ENCODE assay signal across 1 cellular context in the genomic region with DNA sequence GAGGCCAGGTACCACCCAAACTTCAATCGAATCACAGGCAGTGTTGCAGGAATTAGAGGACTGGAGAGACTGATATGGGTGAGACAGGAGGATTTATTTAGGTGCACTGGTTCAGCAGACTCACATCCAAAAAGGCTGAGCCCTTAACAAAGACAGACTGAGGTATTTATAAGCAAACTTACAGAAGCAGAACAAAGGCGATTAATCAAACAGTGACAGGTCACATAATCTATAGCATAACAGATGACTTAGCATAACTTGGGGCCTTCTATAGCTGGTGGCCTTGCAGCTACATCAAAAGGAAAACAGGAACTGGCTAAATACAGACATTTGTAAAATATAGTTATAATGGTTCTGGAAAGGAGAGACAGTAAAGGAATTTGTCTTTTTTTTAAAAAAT.
TF ChIP-seq lines count a peak whose summit lies in the region.

No MANE protein-coding gene starts in this region.

TF ChIP-seq in K562, 482 proteins besides CTCF, POLR2A, EP300 and RAD21 (continued from another document):
- TF ChIP-seq, protein P1, sequence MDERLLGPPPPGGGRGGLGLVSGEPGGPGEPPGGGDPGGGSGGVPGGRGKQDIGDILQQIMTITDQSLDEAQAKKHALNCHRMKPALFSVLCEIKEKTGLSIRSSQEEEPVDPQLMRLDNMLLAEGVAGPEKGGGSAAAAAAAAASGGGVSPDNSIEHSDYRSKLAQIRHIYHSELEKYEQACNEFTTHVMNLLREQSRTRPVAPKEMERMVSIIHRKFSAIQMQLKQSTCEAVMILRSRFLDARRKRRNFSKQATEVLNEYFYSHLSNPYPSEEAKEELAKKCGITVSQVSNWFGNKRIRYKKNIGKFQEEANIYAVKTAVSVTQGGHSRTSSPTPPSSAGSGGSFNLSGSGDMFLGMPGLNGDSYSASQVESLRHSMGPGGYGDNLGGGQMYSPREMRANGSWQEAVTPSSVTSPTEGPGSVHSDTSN (CRISPR knock-in tag; IDR thresholded peaks at IDR 0.05; ENCODE audit: low read depth), result peak; percentile 79
- TF ChIP-seq, protein P1 (tag; conservative IDR thresholded peaks at IDR 0.05; ENCODE audit: low read depth), result peak; percentile 95
- TF ChIP-seq HLTF (IDR thresholded peaks at IDR 0.05), result peak; percentile 88; the same call in 1 of the 2 replicates
- TF ChIP-seq TRIM24 (IDR thresholded peaks at IDR 0.05), result peak; percentile 66 to 84; a peak in 3 of 4 replicates
- TF ChIP-seq ATF1 (CRISPR knock-in tag; IDR thresholded peaks at IDR 0.05), result no peak
- TF ChIP-seq ATF1 (tag; IDR thresholded peaks at IDR 0.05), result no peak
- TF ChIP-seq, protein P2, sequence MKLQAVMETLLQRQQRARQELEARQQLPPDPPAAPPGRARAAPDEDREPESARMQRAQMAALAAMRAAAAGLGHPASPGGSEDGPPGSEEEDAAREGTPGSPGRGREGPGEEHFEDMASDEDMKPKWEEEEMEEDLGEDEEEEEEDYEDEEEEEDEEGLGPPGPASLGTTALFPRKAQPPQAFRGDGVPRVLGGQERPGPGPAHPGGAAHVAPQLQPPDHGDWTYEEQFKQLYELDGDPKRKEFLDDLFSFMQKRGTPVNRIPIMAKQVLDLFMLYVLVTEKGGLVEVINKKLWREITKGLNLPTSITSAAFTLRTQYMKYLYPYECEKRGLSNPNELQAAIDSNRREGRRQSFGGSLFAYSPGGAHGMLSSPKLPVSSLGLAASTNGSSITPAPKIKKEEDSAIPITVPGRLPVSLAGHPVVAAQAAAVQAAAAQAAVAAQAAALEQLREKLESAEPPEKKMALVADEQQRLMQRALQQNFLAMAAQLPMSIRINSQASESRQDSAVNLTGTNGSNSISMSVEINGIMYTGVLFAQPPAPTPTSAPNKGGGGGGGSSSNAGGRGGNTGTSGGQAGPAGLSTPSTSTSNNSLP (IDR thresholded peaks at IDR 0.05; ENCODE audit: borderline replicate concordance, low read depth, low read length), result peak; percentile 79; the same call in 1 of the 2 replicates
- TF ChIP-seq ZNF354B (CRISPR knock-in tag; IDR thresholded peaks at IDR 0.05), result no peak
- TF ChIP-seq KDM1A (IDR thresholded peaks at IDR 0.05), result 0 out of 4 replicates have a peak, but pooled peaks of 1 of the 2 experiments have one; percentile 15
- 0 out of 2 replicates have a peak, but pooled peaks have one; percentile 15 for TF ChIP-seq TAL1 (IDR thresholded peaks at IDR 0.05)
- TF ChIP-seq, protein P3, sequence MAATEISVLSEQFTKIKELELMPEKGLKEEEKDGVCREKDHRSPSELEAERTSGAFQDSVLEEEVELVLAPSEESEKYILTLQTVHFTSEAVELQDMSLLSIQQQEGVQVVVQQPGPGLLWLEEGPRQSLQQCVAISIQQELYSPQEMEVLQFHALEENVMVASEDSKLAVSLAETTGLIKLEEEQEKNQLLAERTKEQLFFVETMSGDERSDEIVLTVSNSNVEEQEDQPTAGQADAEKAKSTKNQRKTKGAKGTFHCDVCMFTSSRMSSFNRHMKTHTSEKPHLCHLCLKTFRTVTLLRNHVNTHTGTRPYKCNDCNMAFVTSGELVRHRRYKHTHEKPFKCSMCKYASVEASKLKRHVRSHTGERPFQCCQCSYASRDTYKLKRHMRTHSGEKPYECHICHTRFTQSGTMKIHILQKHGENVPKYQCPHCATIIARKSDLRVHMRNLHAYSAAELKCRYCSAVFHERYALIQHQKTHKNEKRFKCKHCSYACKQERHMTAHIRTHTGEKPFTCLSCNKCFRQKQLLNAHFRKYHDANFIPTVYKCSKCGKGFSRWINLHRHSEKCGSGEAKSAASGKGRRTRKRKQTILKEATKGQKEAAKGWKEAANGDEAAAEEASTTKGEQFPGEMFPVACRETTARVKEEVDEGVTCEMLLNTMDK (IDR thresholded peaks at IDR 0.05; ENCODE audit: borderline replicate concordance, insufficient read depth, low read depth, low read length, poor library complexity, severe bottlenecking), result no peak
- no peak for TF ChIP-seq POLR2AphosphoS5 (IDR thresholded peaks at IDR 0.05; ENCODE audit: control insufficient read depth, insufficient read depth, low read depth, low read length)
- TF ChIP-seq HMG20A (CRISPR knock-in tag; conservative IDR thresholded peaks at IDR 0.05), result no peak
- no peak for TF ChIP-seq ZNF140 (CRISPR knock-in tag; IDR thresholded peaks at IDR 0.05)
- TF ChIP-seq, protein P4, sequence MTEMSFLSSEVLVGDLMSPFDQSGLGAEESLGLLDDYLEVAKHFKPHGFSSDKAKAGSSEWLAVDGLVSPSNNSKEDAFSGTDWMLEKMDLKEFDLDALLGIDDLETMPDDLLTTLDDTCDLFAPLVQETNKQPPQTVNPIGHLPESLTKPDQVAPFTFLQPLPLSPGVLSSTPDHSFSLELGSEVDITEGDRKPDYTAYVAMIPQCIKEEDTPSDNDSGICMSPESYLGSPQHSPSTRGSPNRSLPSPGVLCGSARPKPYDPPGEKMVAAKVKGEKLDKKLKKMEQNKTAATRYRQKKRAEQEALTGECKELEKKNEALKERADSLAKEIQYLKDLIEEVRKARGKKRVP (CRISPR knock-in tag; IDR thresholded peaks at IDR 0.05), result no peak
- no peak for TF ChIP-seq ZSCAN29 (IDR thresholded peaks at IDR 0.05)
- TF ChIP-seq TAF1 (IDR thresholded peaks at IDR 0.05; ENCODE audit: control insufficient read depth, extremely low read depth, insufficient read depth, low read length, severe bottlenecking), result no peak
- TF ChIP-seq SPI1 (IDR thresholded peaks at IDR 0.05; ENCODE audit: borderline replicate concordance, low read depth, low read length), result peak; percentile 85
- peak; percentile 69 for TF ChIP-seq MAFK (IDR thresholded peaks at IDR 0.05; ENCODE audit: low read length)
- TF ChIP-seq MEF2A (IDR thresholded peaks at IDR 0.05; ENCODE audit: control insufficient read depth, low read depth, low read length), result 0 out of 2 replicates have a peak, but pooled peaks have one; percentile 22
- 0 out of 2 replicates have a peak, but pooled peaks have one; percentile 42 for TF ChIP-seq CBX1 (IDR thresholded peaks at IDR 0.05; ENCODE audit: low read depth)
TF ChIP-seq in K562: peak in this region for 35.
